1 cellular context compared by ENCODE assay signal in the genomic region with DNA sequence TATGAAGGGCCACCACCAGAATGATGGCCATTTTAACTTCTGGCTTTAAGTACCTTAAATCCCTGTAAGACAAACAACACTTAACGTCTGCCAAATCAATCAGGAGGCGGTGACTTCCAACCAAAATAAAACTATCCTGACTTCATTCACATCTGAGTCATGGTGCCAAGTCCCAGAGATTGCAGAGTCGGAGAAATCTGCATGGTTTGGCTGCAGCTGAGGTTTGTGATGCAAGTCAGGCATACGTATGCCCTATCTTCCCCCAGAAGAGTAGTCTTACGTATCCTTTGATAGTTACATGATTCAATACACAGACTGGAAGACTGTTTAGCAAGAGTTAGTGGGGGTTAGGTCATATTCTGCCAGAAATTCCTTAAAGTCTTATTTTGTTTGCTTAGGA.
TF ChIP-seq lines count a peak whose summit lies in the region.

No MANE protein-coding gene starts in this region.

TF ChIP-seq in SK-N-SH treated with all-trans-retinoic acid at 6 μM for 48 hours, 23 proteins besides CTCF, POLR2A, EP300 and RAD21 (continued from another document):
- TF ChIP-seq, protein P1, sequence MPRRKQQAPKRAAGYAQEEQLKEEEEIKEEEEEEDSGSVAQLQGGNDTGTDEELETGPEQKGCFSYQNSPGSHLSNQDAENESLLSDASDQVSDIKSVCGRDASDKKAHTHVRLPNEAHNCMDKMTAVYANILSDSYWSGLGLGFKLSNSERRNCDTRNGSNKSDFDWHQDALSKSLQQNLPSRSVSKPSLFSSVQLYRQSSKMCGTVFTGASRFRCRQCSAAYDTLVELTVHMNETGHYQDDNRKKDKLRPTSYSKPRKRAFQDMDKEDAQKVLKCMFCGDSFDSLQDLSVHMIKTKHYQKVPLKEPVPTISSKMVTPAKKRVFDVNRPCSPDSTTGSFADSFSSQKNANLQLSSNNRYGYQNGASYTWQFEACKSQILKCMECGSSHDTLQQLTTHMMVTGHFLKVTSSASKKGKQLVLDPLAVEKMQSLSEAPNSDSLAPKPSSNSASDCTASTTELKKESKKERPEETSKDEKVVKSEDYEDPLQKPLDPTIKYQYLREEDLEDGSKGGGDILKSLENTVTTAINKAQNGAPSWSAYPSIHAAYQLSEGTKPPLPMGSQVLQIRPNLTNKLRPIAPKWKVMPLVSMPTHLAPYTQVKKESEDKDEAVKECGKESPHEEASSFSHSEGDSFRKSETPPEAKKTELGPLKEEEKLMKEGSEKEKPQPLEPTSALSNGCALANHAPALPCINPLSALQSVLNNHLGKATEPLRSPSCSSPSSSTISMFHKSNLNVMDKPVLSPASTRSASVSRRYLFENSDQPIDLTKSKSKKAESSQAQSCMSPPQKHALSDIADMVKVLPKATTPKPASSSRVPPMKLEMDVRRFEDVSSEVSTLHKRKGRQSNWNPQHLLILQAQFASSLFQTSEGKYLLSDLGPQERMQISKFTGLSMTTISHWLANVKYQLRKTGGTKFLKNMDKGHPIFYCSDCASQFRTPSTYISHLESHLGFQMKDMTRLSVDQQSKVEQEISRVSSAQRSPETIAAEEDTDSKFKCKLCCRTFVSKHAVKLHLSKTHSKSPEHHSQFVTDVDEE (CRISPR knock-in tag; IDR thresholded peaks at IDR 0.05) = no peak
TF ChIP-seq in SK-N-SH treated with all-trans-retinoic acid at 6 μM for 48 hours: peak in this region for 3.
